In the genomic region with DNA sequence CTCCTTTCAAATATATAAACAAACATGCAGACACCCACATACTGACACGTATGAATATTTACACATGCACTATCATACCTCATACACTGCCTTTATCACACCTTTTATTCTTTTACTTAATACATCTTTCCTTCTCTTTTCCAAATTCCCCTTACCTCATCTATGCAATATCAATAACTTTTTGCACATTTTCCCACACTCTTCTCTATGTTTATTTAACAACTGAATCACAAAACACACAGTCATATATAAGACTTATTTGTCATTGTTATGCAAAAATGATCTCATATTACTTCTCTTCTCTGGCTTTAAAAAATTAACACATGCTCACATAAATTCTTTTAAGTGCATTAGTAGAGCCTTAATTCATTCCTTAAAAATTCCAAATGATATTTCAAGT, we compare ENCODE assay signal across 28 cellular contexts.
"Had no signal": no experiment of that assay in that cellular context is flagged by ENCODE, and none has a peak within 500 bp of the region (broad histone marks: within the 10 kb centered on the region; RNA-seq: fewer than 3 reads in every experiment).

No MANE protein-coding gene starts in this region.

- FAIRE-seq: keratinocyte, pancreas had no signal

- H3K4me1 ChIP-seq: left lung, lower lobe of right lung, pancreas, prostate gland, stomach, testis, thyroid gland, transverse colon, upper lobe of left lung, vagina had no signal

- DNase-seq: kidney glomerular epithelial cell; left cardiac atrium; left lung; lower lobe of right lung; mammary epithelial cell; mesenchymal stem cell; naive thymus-derived CD8-positive, alpha-beta T cell; nucleus accumbens; pancreas; posterior cingulate gyrus; retina; right cardiac atrium; stimulated activated CD4-positive, alpha-beta T cell treated with anti-CD3 and anti-CD28 coated beads, Interleukin-12 subunit alpha, Interleukin-12 subunit beta, amount 100 ng/mL, for 4 hours; stimulated activated CD4-positive, alpha-beta T cell treated with anti-CD3 and anti-CD28 coated beads, Interleukin-15, amount 100 ng/mL, for 24 hours; stimulated activated CD4-positive, alpha-beta T cell treated with anti-CD3 and anti-CD28 coated beads, Interleukin-2, amount 100 ng/mL, for 24 hours; stimulated activated CD4-positive, alpha-beta T cell treated with anti-CD3 and anti-CD28 coated beads, Interleukin-4, amount 100 ng/mL, for 1 hour; stimulated activated naive B cell treated with anti-CD40 and anti-IgM and Interleukin-4, amounts not matched to agents 10 μg/mL and 1 μg/mL and 100 μg/mL, for 72 hours; stimulated activated naive CD8-positive, alpha-beta T cell treated with anti-CD3 and anti-CD28 coated beads, Interleukin-15, Interleukin-2, amounts not matched to agents 100 U/mL and 50 U/mL, for 24 hours; stomach; testis; thyroid gland; transverse colon; upper lobe of left lung had no signal

- H3K4me3 ChIP-seq: left lung, lower lobe of right lung, pancreas, prostate gland, skin epidermis, stomach, testis, thyroid gland, transverse colon, upper lobe of left lung, vagina had no signal

- H3K27me3 ChIP-seq: left lung, pancreas, stomach, testis, thyroid gland, transverse colon, upper lobe of left lung, vagina had no signal

- H3K36me3 ChIP-seq: left lung, lower lobe of right lung, pancreas, prostate gland, stomach, thyroid gland, transverse colon, upper lobe of left lung, vagina had no signal

- H3K27ac ChIP-seq: left lung, lower lobe of right lung, pancreas, prostate gland, skin epidermis, stomach, testis, thyroid gland, transverse colon, upper lobe of left lung, vagina had no signal

- H3K9me3 ChIP-seq: left lung, lower lobe of right lung, pancreas, prostate gland, stomach, testis, thyroid gland, transverse colon, upper lobe of left lung, vagina had no signal

- ATAC-seq: left cardiac atrium; left lung; lower lobe of right lung; naive thymus-derived CD8-positive, alpha-beta T cell; pancreas; right cardiac atrium; sciatic nerve; stimulated activated naive CD8-positive, alpha-beta T cell treated with anti-CD3 and anti-CD28 coated beads, Interleukin-15, Interleukin-2, amounts not matched to agents 100 U/mL and 50 U/mL, for 24 hours had no signal
